Comparison of ENCODE assay signal across 23 cellular contexts in genomic region chr7:100411101-100411500, GRCh38. TPM values are rescaled to one million over a fixed set of nuclear protein-coding genes. Genes with fewer than 3 reads are reported as not detected.
DNase-seq lines count a peak whose midpoint lies in the region; ATAC-seq, FAIRE-seq and TF ChIP-seq lines count a peak whose summit lies in the region.
"Had no signal": no experiment of that assay in that cellular context is flagged by ENCODE, and none has a peak within 500 bp of the region (broad histone marks: within the 10 kb centered on the region; RNA-seq: fewer than 3 reads in every experiment).

No MANE protein-coding gene starts in this region.

- intact Hi-C loops in K562 (cut with micrococcal nuclease), result no loop called here
- intact Hi-C loops in cardiac septum (cut with DNase I), result no loop called here

- H3K27me3 ChIP-seq in BLaER1 (no peaks in the 10 kb centered on the region), K562 (ENCODE audit: control insufficient read depth in 2 of 2, insufficient read depth in 2 of 2, low read length in 2 of 2) (peaks cover 19 to 24% of the 10 kb centered on the region in 2 experiments)

- no peak for FAIRE-seq in K562 (lab: Jason Lieb, UNC)
- FAIRE-seq: A204.1, GM12878, GM12892, GM18507 had no signal

- peaks cover 29% of the 10 kb centered on the region for H3K4me1 ChIP-seq in BLaER1
- H3K4me1 ChIP-seq in K562 (replicated peaks in 1 of 2; ENCODE audit: control insufficient read depth in 2 of 2, insufficient read depth in 2 of 2, low read length in 2 of 2), result peaks cover 4 to 5% of the 10 kb centered on the region in 2 experiments; a peak in 1 of 5 replicates

- CTCF ChIA-PET in K562 (lab: Yijun Ruan, JAX; ENCODE audit: low intra/inter-chr PET ratio), result interaction anchor here (0.7 kb wide), 1 partner anchor 386 kb away, joined by 3 read pairs; no protein-coding TSS in a partner anchor

- no peaks in the 10 kb centered on the region for H3K9me3 ChIP-seq in BLaER1
- no peaks in the 10 kb centered on the region for H3K9me3 ChIP-seq in K562 (replicated peaks; ENCODE audit: control insufficient read depth, insufficient read depth, low read depth, low read length)

- no peak for DNase-seq in K562 (ENCODE audit: extremely low read depth in 1 of 4, low spot score in 3 of 4)
- DNase-seq in cardiac septum (ENCODE audit: low spot score), result no peak
- DNase-seq: 8988T; ACHN; CD4-positive, alpha-beta T cell; CD8-positive, alpha-beta T cell; DMS 273 treated with DMSO at 0.1 percent for 48 hours; DMS153; DMS53; DMS79; DND-41; EL; GDM1 had no signal

- H4K20me1 ChIP-seq in BLaER1, result no peaks in the 10 kb centered on the region
- no peaks in the 10 kb centered on the region; the same call in 1 of the 2 replicates for H4K20me1 ChIP-seq in K562 (replicated peaks; ENCODE audit: control insufficient read depth, insufficient read depth, low read length)

- no peak overlapping the region for H3K9ac ChIP-seq in BLaER1
- no peak overlapping the region for H3K9ac ChIP-seq in K562 (ENCODE audit: insufficient read depth in 1 of 2, low read depth in 2 of 2, low read length in 2 of 2)

- no peak overlapping the region for H2AFZ ChIP-seq in K562 (ENCODE audit: low read depth, low read length)

- no peak for TF ChIP-seq POLR2A in K562 (conservative IDR thresholded peaks at IDR 0.05)

- WGBS in K562 (ENCODE audit: insufficient coverage, low coverage, missing lambda C conversion rate), result 9% methylated on average over 5 of the region's 6 CpGs

- POLR2A ChIA-PET in K562 (lab: Yijun Ruan, JAX), result no interaction called here

- H3K27ac ChIP-seq in BLaER1 (no peak overlapping the region), K562 (ENCODE audit: extremely low read depth, low read depth, low read length) (no peak overlapping the region)
- H3K27ac ChIP-seq: C4-2B had no signal

- H3K36me3 ChIP-seq in BLaER1 (no peaks in the 10 kb centered on the region), K562 (ENCODE audit: control insufficient read depth, insufficient read depth, low read length) (no peaks in the 10 kb centered on the region)

- H3K79me2 ChIP-seq in K562 (ENCODE audit: control insufficient read depth, insufficient read depth, low read length), result no peaks in the 10 kb centered on the region

- no peak for ATAC-seq in K562
- ATAC-seq in GM21723 (IDR thresholded peaks at IDR 0.05; ENCODE audit: unreplicated experiment), result no peak
- no peak for ATAC-seq in HG02870 (IDR thresholded peaks at IDR 0.05; ENCODE audit: unreplicated experiment)
- ATAC-seq: CD8-positive, alpha-beta T cell; GM12878 had no signal

- no peak for TF ChIP-seq EP300 in K562 (IDR thresholded peaks at IDR 0.05; ENCODE audit: low read length)

- no peak for TF ChIP-seq CTCF in K562 (IDR thresholded peaks at IDR 0.05 in 2 of 3, conservative IDR thresholded peaks at IDR 0.05 in 1 of 3; ENCODE audit: insufficient read depth in 2 of 3, low read depth in 1 of 3, low read length in 3 of 3)

- BruUV-seq in K562 (replicated peaks; lab: Mats Ljungman, UMichigan), result no TSS peak

- no peaks in the 10 kb centered on the region for H3K9me1 ChIP-seq in K562 (ENCODE audit: control insufficient read depth, insufficient read depth, low read length)

- in situ Hi-C loops in K562 (cut with MboI), result no loop called here

- no peak for TF ChIP-seq RAD21 in K562 (CRISPR knock-in tag; conservative IDR thresholded peaks at IDR 0.05 in 1 of 2, IDR thresholded peaks at IDR 0.05 in 1 of 2)

- H3K4me3 ChIP-seq in BLaER1, result no peak overlapping the region
- no peak overlapping the region for H3K4me3 ChIP-seq in K562
- H3K4me3 ChIP-seq: GM12878 had no signal

- peak overlapping the region; percentile 49 for H3K4me2 ChIP-seq in BLaER1
- H3K4me2 ChIP-seq in K562 (ENCODE audit: insufficient read depth, low read length), result no peak overlapping the region

RNA-seq across cellular contexts. Expression of gene ZCWPW1, which starts 17.4 kb away (rescaled TPM):
- 2.4 and 3.7 TPM in 2 replicates for total RNA-seq in K562 (2011; cell fraction: chromatin; rRNA removed; ENCODE audit: low replicate concordance)
- 2.0 and 2.6 TPM in 2 replicates for total RNA-seq in K562 (2011; cell fraction: nucleolus; rRNA removed)
- 1.8 and 3.5 TPM in 2 replicates for total RNA-seq in K562 (2011; cell fraction: nucleoplasm; rRNA removed)
- total RNA-seq in K562 (2014; rRNA removed) (1.3 and 1.7 TPM in 2 replicates), K562 (2014; rRNA removed; fragmentation: Illumina TruSeq; extraction: Trizol) (0.84 and 1.8 TPM in 2 replicates), K562 (2015; rRNA removed; fragmentation: Illumina TruSeq; extraction: Trizol) (1.2 and 1.7 TPM in 2 replicates), K562 (2021) (0.86 and 0.94 TPM in 2 replicates), cardiac septum (3.4 TPM)
- polyA plus RNA-seq in K562 (2011; rRNA removed) (1.5 and 1.7 TPM in 2 replicates), K562 (2014; fragmentation: Illumina TruSeq; extraction: Trizol) (0.79 and 1.4 TPM in 2 replicates), K562 (2014; fragmentation: Nextera tagmentation; extraction: Ambion mirVana) (under 1 TPM; 0.18 to 0.41 TPM), K562 (2014; rRNA removed) (0.61 and 1.6 TPM in 2 replicates)
- polyA plus RNA-seq in K562 (2011; cell fraction: cytosol; rRNA removed), result 0.67 and 0.81 TPM in 2 replicates
- polyA plus RNA-seq in K562 (2011; cell fraction: nucleus; rRNA removed), result 3.7 and 4.2 TPM in 2 replicates
- polyA plus RNA-seq in K562 (2012), result 2.2 and 3.0 TPM in 2 replicates
- 0.84 and 0.91 TPM in 2 replicates for polyA minus RNA-seq in K562 (2011; rRNA and poly(A)+ RNA removed)
- polyA minus RNA-seq in K562 (2011; cell fraction: cytosol; rRNA and poly(A)+ RNA removed), result 0.86 and 1.5 TPM in 2 replicates
- 1.2 and 1.6 TPM in 2 replicates for polyA minus RNA-seq in K562 (2011; cell fraction: nucleus; rRNA and poly(A)+ RNA removed)

RNA-seq across cellular contexts. Expression of gene MEPCE, which starts 18.5 kb away (rescaled TPM):
- total RNA-seq in K562 (2011; cell fraction: chromatin; rRNA removed; ENCODE audit: low replicate concordance), result 33.3 and 101 TPM in 2 replicates
- 57.9 and 76.5 TPM in 2 replicates for total RNA-seq in K562 (2011; cell fraction: nucleolus; rRNA removed)
- 40.2 and 43.9 TPM in 2 replicates for total RNA-seq in K562 (2011; cell fraction: nucleoplasm; rRNA removed)
- 50.6 and 65.4 TPM in 2 replicates for total RNA-seq in K562 (2014; rRNA removed)
- total RNA-seq in K562 (2014; rRNA removed; fragmentation: Illumina TruSeq; extraction: Trizol), result 24.9 and 29.5 TPM in 2 replicates
- 60.3 and 60.4 TPM in 2 replicates for total RNA-seq in K562 (2015; rRNA removed; fragmentation: Illumina TruSeq; extraction: Trizol)
- total RNA-seq in K562 (2021), result 72.8 and 76.3 TPM in 2 replicates
- 16.1 and 16.7 TPM in 2 replicates for polyA plus RNA-seq in K562 (2011; rRNA removed)
- 13.0 and 28.0 TPM in 2 replicates for polyA plus RNA-seq in K562 (2011; cell fraction: cytosol; rRNA removed)
- 23.6 and 47.0 TPM in 2 replicates for polyA plus RNA-seq in K562 (2011; cell fraction: nucleus; rRNA removed)
- 54.7 and 58.7 TPM in 2 replicates for polyA plus RNA-seq in K562 (2012)
- 66.5 and 77.3 TPM in 2 replicates for polyA plus RNA-seq in K562 (2014; fragmentation: Illumina TruSeq; extraction: Trizol)
- 10 to 100 TPM; 10.9 to 13.7 TPM for polyA plus RNA-seq in K562 (2014; fragmentation: Nextera tagmentation; extraction: Ambion mirVana)
- polyA plus RNA-seq in K562 (2014; rRNA removed), result 42.7 and 44.1 TPM in 2 replicates
- 20.0 and 29.4 TPM in 2 replicates for polyA minus RNA-seq in K562 (2011; rRNA and poly(A)+ RNA removed)
- polyA minus RNA-seq in K562 (2011; cell fraction: cytosol; rRNA and poly(A)+ RNA removed), result 18.7 and 24.0 TPM in 2 replicates
- polyA minus RNA-seq in K562 (2011; cell fraction: nucleus; rRNA and poly(A)+ RNA removed), result 27.9 and 29.5 TPM in 2 replicates
- total RNA-seq in cardiac septum, result 19.7 TPM

RNA-seq across cellular contexts. Expression of gene PPP1R35, which starts 25.2 kb away (rescaled TPM):
- total RNA-seq in K562 (2011; cell fraction: chromatin; rRNA removed; ENCODE audit: low replicate concordance), result 18.9 and 64.5 TPM in 2 replicates
- total RNA-seq in K562 (2011; cell fraction: nucleolus; rRNA removed), result 109 and 128 TPM in 2 replicates
- total RNA-seq in K562 (2011; cell fraction: nucleoplasm; rRNA removed), result 45.6 and 53.0 TPM in 2 replicates
- total RNA-seq in K562 (2014; rRNA removed) (127 and 152 TPM in 2 replicates), K562 (2014; rRNA removed; fragmentation: Illumina TruSeq; extraction: Trizol) (18.9 and 25.9 TPM in 2 replicates), K562 (2015; rRNA removed; fragmentation: Illumina TruSeq; extraction: Trizol) (44.9 and 47.9 TPM in 2 replicates), K562 (2021) (124 and 135 TPM in 2 replicates), cardiac septum (15.7 TPM)
- polyA plus RNA-seq in K562 (2011; rRNA removed) (28.2 and 31.7 TPM in 2 replicates), K562 (2014; fragmentation: Illumina TruSeq; extraction: Trizol) (19.4 and 33.7 TPM in 2 replicates), K562 (2014; fragmentation: Nextera tagmentation; extraction: Ambion mirVana) (1 to 10 TPM; 2.9 to 5.9 TPM), K562 (2014; rRNA removed) (153 and 185 TPM in 2 replicates)
- polyA plus RNA-seq in K562 (2011; cell fraction: cytosol; rRNA removed), result 38.6 and 141 TPM in 2 replicates
- 136 and 297 TPM in 2 replicates for polyA plus RNA-seq in K562 (2011; cell fraction: nucleus; rRNA removed)
- polyA plus RNA-seq in K562 (2012), result 70.7 and 78.6 TPM in 2 replicates
- polyA minus RNA-seq in K562 (2011; rRNA and poly(A)+ RNA removed), result 2.2 and 5.8 TPM in 2 replicates
- polyA minus RNA-seq in K562 (2011; cell fraction: cytosol; rRNA and poly(A)+ RNA removed), result 13.8 and 18.6 TPM in 2 replicates
- polyA minus RNA-seq in K562 (2011; cell fraction: nucleus; rRNA and poly(A)+ RNA removed), result 16.7 and 26.0 TPM in 2 replicates

RNA-seq across cellular contexts. Expression of gene PILRA, which starts 37.8 kb away (rescaled TPM):
- 9.0 and 11.0 TPM in 2 replicates for total RNA-seq in K562 (2011; cell fraction: chromatin; rRNA removed; ENCODE audit: low replicate concordance)
- 5.9 and 6.2 TPM in 2 replicates for total RNA-seq in K562 (2011; cell fraction: nucleolus; rRNA removed)
- total RNA-seq in K562 (2011; cell fraction: nucleoplasm; rRNA removed), result 8.1 and 8.8 TPM in 2 replicates
- 0.23 and 0.41 TPM in 2 replicates for total RNA-seq in K562 (2014; rRNA removed)
- 0.32 and 0.47 TPM in 2 replicates for total RNA-seq in K562 (2014; rRNA removed; fragmentation: Illumina TruSeq; extraction: Trizol)
- 0.34 and 0.65 TPM in 2 replicates for total RNA-seq in K562 (2015; rRNA removed; fragmentation: Illumina TruSeq; extraction: Trizol)
- 0.83 and 0.95 TPM in 2 replicates for total RNA-seq in K562 (2021)
- 1.8 and 3.1 TPM in 2 replicates for polyA plus RNA-seq in K562 (2011; rRNA removed)
- 1.8 and 3.1 TPM in 2 replicates for polyA plus RNA-seq in K562 (2011; cell fraction: cytosol; rRNA removed)
- 12.1 and 14.8 TPM in 2 replicates for polyA plus RNA-seq in K562 (2011; cell fraction: nucleus; rRNA removed)
- polyA plus RNA-seq in K562 (2012), result 0.79 and 2.9 TPM in 2 replicates
- 0.73 and 0.93 TPM in 2 replicates for polyA plus RNA-seq in K562 (2014; fragmentation: Illumina TruSeq; extraction: Trizol)
- polyA plus RNA-seq in K562 (2014; fragmentation: Nextera tagmentation; extraction: Ambion mirVana), result under 1 TPM; 0.13 to 0.21 TPM
- 0.62 and 1.6 TPM in 2 replicates for polyA plus RNA-seq in K562 (2014; rRNA removed)
- polyA minus RNA-seq in K562 (2011; rRNA and poly(A)+ RNA removed), result 0.30 TPM in 1 of 2 replicates, not detected in the other
- polyA minus RNA-seq in K562 (2011; cell fraction: cytosol; rRNA and poly(A)+ RNA removed), result not detected in 2 replicates
- 1.1 and 1.6 TPM in 2 replicates for polyA minus RNA-seq in K562 (2011; cell fraction: nucleus; rRNA and poly(A)+ RNA removed)
- 2.3 TPM for total RNA-seq in cardiac septum

RNA-seq across cellular contexts. Expression of gene SPACDR, which starts 53.0 kb away (rescaled TPM):
- total RNA-seq in K562 (2011; cell fraction: chromatin; rRNA removed; ENCODE audit: low replicate concordance), result 3.4 and 9.9 TPM in 2 replicates
- 1.8 and 4.7 TPM in 2 replicates for total RNA-seq in K562 (2011; cell fraction: nucleolus; rRNA removed)
- 2.4 and 3.8 TPM in 2 replicates for total RNA-seq in K562 (2011; cell fraction: nucleoplasm; rRNA removed)
- total RNA-seq in K562 (2014; rRNA removed) (0.14 and 0.29 TPM in 2 replicates), K562 (2014; rRNA removed; fragmentation: Illumina TruSeq; extraction: Trizol) (not detected in 2 replicates), K562 (2015; rRNA removed; fragmentation: Illumina TruSeq; extraction: Trizol) (0.29 and 0.41 TPM in 2 replicates), K562 (2021) (0.55 and 1.2 TPM in 2 replicates), cardiac septum (1.1 TPM)
- polyA plus RNA-seq in K562 (2011; rRNA removed) (0.18 and 0.20 TPM in 2 replicates), K562 (2014; fragmentation: Illumina TruSeq; extraction: Trizol) (0.13 and 0.24 TPM in 2 replicates), K562 (2014; fragmentation: Nextera tagmentation; extraction: Ambion mirVana) (under 1 TPM; 0.07 to 0.11 TPM), K562 (2014; rRNA removed) (0.12 and 0.15 TPM in 2 replicates)
- polyA plus RNA-seq in K562 (2011; cell fraction: cytosol; rRNA removed), result 0.40 and 0.56 TPM in 2 replicates
- 1.0 and 2.9 TPM in 2 replicates for polyA plus RNA-seq in K562 (2011; cell fraction: nucleus; rRNA removed)
- polyA plus RNA-seq in K562 (2012), result 0.47 and 2.1 TPM in 2 replicates
- not detected in 2 replicates for polyA minus RNA-seq in K562 (2011; rRNA and poly(A)+ RNA removed)
- polyA minus RNA-seq in K562 (2011; cell fraction: cytosol; rRNA and poly(A)+ RNA removed), result not detected in 2 replicates
- polyA minus RNA-seq in K562 (2011; cell fraction: nucleus; rRNA and poly(A)+ RNA removed), result not detected in 2 replicates
- total RNA-seq: Daoy, G401 had no signal
